In the genomic region with DNA sequence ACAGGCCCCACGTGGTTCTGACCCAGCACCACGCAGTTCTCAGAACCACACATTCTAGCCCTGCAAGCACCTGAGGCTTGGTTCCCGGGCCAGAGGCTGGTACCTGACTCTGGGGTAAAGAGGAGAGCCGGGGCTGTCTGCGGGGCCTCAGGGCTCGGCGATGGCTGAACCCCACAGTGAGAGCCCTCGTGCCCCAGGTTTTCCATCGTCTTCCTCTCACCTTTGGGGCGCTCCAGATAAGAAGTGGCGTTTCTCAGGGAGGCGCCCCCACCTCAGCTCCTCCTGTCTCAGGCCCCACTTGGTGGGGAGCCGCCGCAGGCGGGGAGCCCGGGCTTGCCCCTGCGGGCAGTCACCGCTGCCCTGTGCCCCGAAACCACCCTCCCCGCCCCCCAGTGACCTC, we compare ENCODE assay signal across 7 cellular contexts.
"Had no signal": no experiment of that assay in that cellular context is flagged by ENCODE, and none has a peak within 500 bp of the region (broad histone marks: within the 10 kb centered on the region; RNA-seq: fewer than 3 reads in every experiment).

No MANE protein-coding gene starts in this region.

- H3K27ac ChIP-seq: GM23248 had no signal

- H2AFZ ChIP-seq: GM23248, GM23338 had no signal

- H3K9ac ChIP-seq: GM23248 had no signal

- H3K9me3 ChIP-seq: HAP-1 had no signal

- H3K4me3 ChIP-seq: GM23248, GM23338, HAP-1 had no signal

- DNase-seq: GM23248, GOT3, H9, HCEC 1CT, HFFc6 had no signal

- H3K4me2 ChIP-seq: GM23338 had no signal
